28 cellular contexts compared by ENCODE assay signal in the genomic region with DNA sequence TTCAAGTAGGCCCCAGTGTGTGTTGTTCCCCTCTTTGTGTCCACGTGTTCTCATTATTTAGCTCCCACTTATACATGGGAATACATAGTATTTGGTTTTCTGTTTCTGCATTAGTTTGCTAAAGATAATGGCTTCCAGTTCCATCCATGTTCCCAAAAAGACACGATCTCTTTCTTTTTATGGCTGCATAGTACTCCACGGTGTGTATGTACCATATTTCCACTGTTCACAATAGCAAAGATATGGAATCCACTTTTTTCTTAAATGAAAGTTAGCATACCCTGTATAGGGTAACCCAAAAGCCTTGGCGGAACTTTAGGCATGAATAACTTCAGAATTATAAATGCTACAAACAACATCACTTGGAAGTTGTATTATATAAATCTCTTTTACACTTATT.
"Had no signal": no experiment of that assay in that cellular context is flagged by ENCODE, and none has a peak within 500 bp of the region (broad histone marks: within the 10 kb centered on the region; RNA-seq: fewer than 3 reads in every experiment).

No MANE protein-coding gene starts in this region.

- H3K4me1 ChIP-seq: right lobe of liver had no signal

- H3K27me3 ChIP-seq: esophagus squamous epithelium, heart right ventricle, left lung, right lobe of liver, suprapubic skin, transverse colon, upper lobe of right lung, uterus had no signal

- H3K9me3 ChIP-seq: esophagus squamous epithelium, left lung, mucosa of descending colon, right lobe of liver, suprapubic skin, transverse colon, upper lobe of right lung had no signal

- FAIRE-seq: islet of Langerhans, small intestine had no signal

- ATAC-seq: heart right ventricle; left cardiac atrium; left lung; mucosa of descending colon; natural killer cell treated with Interleukin-12 subunit alpha and Interleukin-12 subunit beta and Interleukin-15 and Interleukin-18, amount 100 ng/mL, for 72 hours; right lobe of liver; stimulated activated naive CD8-positive, alpha-beta T cell treated with anti-CD3 and anti-CD28 coated beads, Interleukin-15, amount 100 ng/mL, for 72 hours; upper lobe of right lung had no signal

- DNase-seq: effector memory CD4-positive, alpha-beta T cell; erythroblast; esophagus squamous epithelium; foreskin melanocyte; glutamatergic neuron; heart right ventricle; hippocampal formation; left cardiac atrium; left lung; mesenchymal stem cell; mucosa of descending colon; naive B cell; nucleus accumbens; right lobe of liver; small intestine; stimulated activated CD4-positive, alpha-beta T cell treated with anti-CD3 and anti-CD28 coated beads, Interleukin-12 subunit alpha, Interleukin-12 subunit beta, amount 100 ng/mL, for 4 hours; stimulated activated CD4-positive, alpha-beta T cell treated with anti-CD3 and anti-CD28 coated beads, Interleukin-1b, Interleukin-23, amount 100 ng/mL, for 48 hours; stimulated activated CD4-positive, alpha-beta T cell treated with anti-CD3 and anti-CD28 coated beads, Interleukin-4, amount 100 ng/mL, for 1 hour; stimulated activated CD8-positive, alpha-beta memory T cell treated with anti-CD3 and anti-CD28 coated beads, Interleukin-4, amount 100 ng/mL, for 48 hours; stimulated activated naive CD4-positive, alpha-beta T cell; stimulated activated naive CD8-positive, alpha-beta T cell treated with anti-CD3 and anti-CD28 coated beads, Interleukin-15, amount 100 ng/mL, for 72 hours; transverse colon; upper lobe of right lung; uterus had no signal

- H3K36me3 ChIP-seq: esophagus squamous epithelium, heart right ventricle, left lung, right lobe of liver, suprapubic skin, transverse colon, upper lobe of right lung, uterus had no signal

- H3K4me3 ChIP-seq: coronary artery, esophagus squamous epithelium, heart right ventricle, left lung, mucosa of descending colon, right lobe of liver, suprapubic skin, transverse colon, upper lobe of right lung, uterus had no signal

- H3K27ac ChIP-seq: coronary artery, left lung, right lobe of liver, suprapubic skin, transverse colon, upper lobe of right lung, uterus had no signal
